ENCODE assay signal across 1 cellular context in genomic region chr6:85401186-85402062, GRCh38.
TF ChIP-seq lines count a peak whose summit lies in the region.

No MANE protein-coding gene starts in this region.

TF ChIP-seq in GM23338, 12 proteins besides CTCF, POLR2A, EP300 and RAD21 (continued from another document):
- TF ChIP-seq ZNF462 (CRISPR knock-in tag; IDR thresholded peaks at IDR 0.05) (no peak), POLR2AphosphoS5 (IDR thresholded peaks at IDR 0.05; ENCODE audit: low read depth) (no peak), CREB1 (CRISPR knock-in tag; IDR thresholded peaks at IDR 0.05; ENCODE audit: low read depth) (no peak), EZH2phosphoT487 (IDR thresholded peaks at IDR 0.05; ENCODE audit: unreplicated experiment) (no peak), NANOG (IDR thresholded peaks at IDR 0.05; ENCODE audit: borderline replicate concordance) (no peak)
- TF ChIP-seq, protein P1, sequence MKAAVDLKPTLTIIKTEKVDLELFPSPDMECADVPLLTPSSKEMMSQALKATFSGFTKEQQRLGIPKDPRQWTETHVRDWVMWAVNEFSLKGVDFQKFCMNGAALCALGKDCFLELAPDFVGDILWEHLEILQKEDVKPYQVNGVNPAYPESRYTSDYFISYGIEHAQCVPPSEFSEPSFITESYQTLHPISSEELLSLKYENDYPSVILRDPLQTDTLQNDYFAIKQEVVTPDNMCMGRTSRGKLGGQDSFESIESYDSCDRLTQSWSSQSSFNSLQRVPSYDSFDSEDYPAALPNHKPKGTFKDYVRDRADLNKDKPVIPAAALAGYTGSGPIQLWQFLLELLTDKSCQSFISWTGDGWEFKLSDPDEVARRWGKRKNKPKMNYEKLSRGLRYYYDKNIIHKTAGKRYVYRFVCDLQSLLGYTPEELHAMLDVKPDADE (IDR thresholded peaks at IDR 0.05), result no peak
